24 cellular contexts compared by ENCODE assay signal in the genomic region with DNA sequence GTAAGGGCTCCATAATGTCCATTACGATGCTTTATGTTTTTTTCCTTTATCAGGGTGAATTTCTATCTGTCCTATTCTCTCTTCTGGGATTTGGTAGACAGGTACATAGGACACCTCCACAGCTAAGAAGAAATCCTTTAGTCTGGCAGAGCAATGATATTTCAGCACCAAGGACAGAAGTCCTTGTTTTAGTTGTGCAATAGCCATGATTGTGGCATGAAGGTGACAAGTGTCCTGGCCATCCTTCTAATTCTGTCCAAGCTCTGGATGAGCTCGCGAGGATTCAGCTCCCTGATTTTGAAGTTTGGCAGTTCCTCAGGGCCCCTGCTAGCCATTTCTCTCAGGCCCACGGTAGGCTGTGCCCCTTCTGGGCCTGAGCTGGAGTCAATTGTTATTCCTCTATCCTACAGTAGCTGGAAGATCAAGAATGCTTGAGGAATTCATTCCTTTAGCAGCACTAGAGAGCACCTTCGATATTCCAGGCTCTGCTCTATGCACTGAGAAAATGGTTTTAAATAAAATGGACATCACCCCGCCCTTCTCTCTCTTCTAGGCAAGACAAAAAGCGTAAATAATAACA.
DNase-seq lines count a peak whose midpoint lies in the region; ATAC-seq and TF ChIP-seq lines count a peak whose summit lies in the region.
"Had no signal": no experiment of that assay in that cellular context is flagged by ENCODE, and none has a peak within 500 bp of the region (broad histone marks: within the 10 kb centered on the region; RNA-seq: fewer than 3 reads in every experiment).

No MANE protein-coding gene starts in this region.

- ATAC-seq in activated T-cell treated with anti-CD3 and anti-CD28 coated beads, Interleukin-2, amount 50 U/mL, for 72 hours (replicated peaks in 1 of 2) = no peak
- ATAC-seq in HG02623 (IDR thresholded peaks at IDR 0.05; ENCODE audit: unreplicated experiment) = no peak
- ATAC-seq: effector memory CD8-positive, alpha-beta T cell had no signal

- H3K27me3 Mint-ChIP-seq in activated T-cell treated with anti-CD3 and anti-CD28 coated beads, Interleukin-2, amount 50 U/mL, for 72 hours (ENCODE audit: low read depth) = no peaks in the 10 kb centered on the region
- H3K27me3 Mint-ChIP-seq: activated CD4-positive, alpha-beta memory T cell treated with anti-CD3 and anti-CD28 coated beads, Interleukin-2, amount 10 ng/mL, durations not matched to agents 7 days and 5 days; effector memory CD8-positive, alpha-beta T cell had no signal

- H3K27ac Mint-ChIP-seq in activated T-cell treated with anti-CD3 and anti-CD28 coated beads, Interleukin-2, amount 50 U/mL, for 72 hours = no peak overlapping the region
- H3K27ac Mint-ChIP-seq: activated CD4-positive, alpha-beta memory T cell treated with anti-CD3 and anti-CD28 coated beads, Interleukin-2, amount 10 ng/mL, durations not matched to agents 7 days and 5 days; effector memory CD8-positive, alpha-beta T cell had no signal

- no peaks in the 10 kb centered on the region for H3K9me3 ChIP-seq in MG63
- H3K9me3 ChIP-seq: BLaER1 treated with 17β-estradiol and CSF1 and Interleukin-3, amounts not matched to agents 10 nM and 100 nM; breast epithelium; left ventricle myocardium inferior; Peyer's patch; sigmoid colon had no signal

- H3K27me3 ChIP-seq in MG63 = no peaks in the 10 kb centered on the region
- H3K27me3 ChIP-seq: BLaER1 treated with 17β-estradiol and CSF1 and Interleukin-3, amounts not matched to agents 10 nM and 100 nM; breast epithelium; Peyer's patch; sigmoid colon had no signal

- no peak overlapping the region for H3K4me3 Mint-ChIP-seq in activated T-cell treated with anti-CD3 and anti-CD28 coated beads, Interleukin-2, amount 50 U/mL, for 72 hours
- H3K4me3 Mint-ChIP-seq: activated CD4-positive, alpha-beta memory T cell treated with anti-CD3 and anti-CD28 coated beads, Interleukin-2, amount 10 ng/mL, durations not matched to agents 7 days and 5 days; effector memory CD8-positive, alpha-beta T cell had no signal

- DNase-seq in AML-193 (lab: John Stamatoyannopoulos, UW) (peak; percentile 2 to 23), RPMI7951 (ENCODE audit: low read depth) (peak; percentile 2), iPS-NIHi7 (ENCODE audit: extremely low spot score) (peak; percentile 53), MG63 (no peak)
- DNase-seq in activated T-cell treated with anti-CD3 and anti-CD28 coated beads, Interleukin-2, amount 50 U/mL, for 72 hours = no peak
- DNase-seq in activated CD4-positive, alpha-beta T cell treated with anti-CD3 and anti-CD28 coated beads, Interleukin-2, amount 50 U/mL, for 1 hour = no peak
- DNase-seq: activated CD4-positive, alpha-beta memory T cell treated with anti-CD3 and anti-CD28 coated beads, Interleukin-2, amount 10 ng/mL, durations not matched to agents 7 days and 5 days; activated CD4-positive, CD25-positive, alpha-beta regulatory T cell; activated gamma-delta T cell treated with Interleukin-2 at 50 U/mL for 16 hours; Calu3; effector memory CD8-positive, alpha-beta T cell; glutamatergic neuron; left ventricle myocardium inferior; NCI-H2081 treated with DMSO at 0.1 percent for 48 hours; NCI-H446 treated with DMSO at 0.1 percent for 48 hours; NK-92 treated with Interleukin-12 subunit alpha and Interleukin-12 subunit beta, amount 100 ng/mL, for 24 hours; Peyer's patch; posterior cingulate gyrus; sigmoid colon had no signal

- no peak for TF ChIP-seq EP300 in Ishikawa (IDR thresholded peaks at IDR 0.05; ENCODE audit: borderline replicate concordance)

- H3K36me3 Mint-ChIP-seq in activated T-cell treated with anti-CD3 and anti-CD28 coated beads, Interleukin-2, amount 50 U/mL, for 72 hours (ENCODE audit: insufficient read depth in 2 of 2) = no peaks in the 10 kb centered on the region

- no peaks in the 10 kb centered on the region for H3K36me3 ChIP-seq in MG63
- H3K36me3 ChIP-seq: breast epithelium, left ventricle myocardium inferior, Peyer's patch, sigmoid colon had no signal

- H3K4me3 ChIP-seq in MG63 = no peak overlapping the region
- H3K4me3 ChIP-seq: BLaER1 treated with 17β-estradiol and CSF1 and Interleukin-3, amounts not matched to agents 10 nM and 100 nM; breast epithelium; left ventricle myocardium inferior; Peyer's patch; sigmoid colon; SK-N-MC had no signal

- no peaks in the 10 kb centered on the region for H3K4me1 Mint-ChIP-seq in activated T-cell treated with anti-CD3 and anti-CD28 coated beads, Interleukin-2, amount 50 U/mL, for 72 hours (ENCODE audit: low read depth)
- H3K4me1 Mint-ChIP-seq: activated CD4-positive, alpha-beta memory T cell treated with anti-CD3 and anti-CD28 coated beads, Interleukin-2, amount 10 ng/mL, durations not matched to agents 7 days and 5 days had no signal

- no peak for TF ChIP-seq RAD21 in Ishikawa (IDR thresholded peaks at IDR 0.05; ENCODE audit: low read depth)

- no peaks in the 10 kb centered on the region for H3K9me3 Mint-ChIP-seq in activated T-cell treated with anti-CD3 and anti-CD28 coated beads, Interleukin-2, amount 50 U/mL, for 72 hours
- H3K9me3 Mint-ChIP-seq: activated CD4-positive, alpha-beta memory T cell treated with anti-CD3 and anti-CD28 coated beads, Interleukin-2, amount 10 ng/mL, durations not matched to agents 7 days and 5 days; effector memory CD8-positive, alpha-beta T cell had no signal

TF ChIP-seq in Ishikawa, 13 proteins besides CTCF, POLR2A, EP300 and RAD21:
- TF ChIP-seq TAF1 (IDR thresholded peaks at IDR 0.05; ENCODE audit: low read depth) (no peak), CEBPB (IDR thresholded peaks at IDR 0.05) (peak; percentile 94), EGR1 (IDR thresholded peaks at IDR 0.05) (no peak)
- TF ChIP-seq, protein P1, sequence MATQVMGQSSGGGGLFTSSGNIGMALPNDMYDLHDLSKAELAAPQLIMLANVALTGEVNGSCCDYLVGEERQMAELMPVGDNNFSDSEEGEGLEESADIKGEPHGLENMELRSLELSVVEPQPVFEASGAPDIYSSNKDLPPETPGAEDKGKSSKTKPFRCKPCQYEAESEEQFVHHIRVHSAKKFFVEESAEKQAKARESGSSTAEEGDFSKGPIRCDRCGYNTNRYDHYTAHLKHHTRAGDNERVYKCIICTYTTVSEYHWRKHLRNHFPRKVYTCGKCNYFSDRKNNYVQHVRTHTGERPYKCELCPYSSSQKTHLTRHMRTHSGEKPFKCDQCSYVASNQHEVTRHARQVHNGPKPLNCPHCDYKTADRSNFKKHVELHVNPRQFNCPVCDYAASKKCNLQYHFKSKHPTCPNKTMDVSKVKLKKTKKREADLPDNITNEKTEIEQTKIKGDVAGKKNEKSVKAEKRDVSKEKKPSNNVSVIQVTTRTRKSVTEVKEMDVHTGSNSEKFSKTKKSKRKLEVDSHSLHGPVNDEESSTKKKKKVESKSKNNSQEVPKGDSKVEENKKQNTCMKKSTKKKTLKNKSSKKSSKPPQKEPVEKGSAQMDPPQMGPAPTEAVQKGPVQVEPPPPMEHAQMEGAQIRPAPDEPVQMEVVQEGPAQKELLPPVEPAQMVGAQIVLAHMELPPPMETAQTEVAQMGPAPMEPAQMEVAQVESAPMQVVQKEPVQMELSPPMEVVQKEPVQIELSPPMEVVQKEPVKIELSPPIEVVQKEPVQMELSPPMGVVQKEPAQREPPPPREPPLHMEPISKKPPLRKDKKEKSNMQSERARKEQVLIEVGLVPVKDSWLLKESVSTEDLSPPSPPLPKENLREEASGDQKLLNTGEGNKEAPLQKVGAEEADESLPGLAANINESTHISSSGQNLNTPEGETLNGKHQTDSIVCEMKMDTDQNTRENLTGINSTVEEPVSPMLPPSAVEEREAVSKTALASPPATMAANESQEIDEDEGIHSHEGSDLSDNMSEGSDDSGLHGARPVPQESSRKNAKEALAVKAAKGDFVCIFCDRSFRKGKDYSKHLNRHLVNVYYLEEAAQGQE (IDR thresholded peaks at IDR 0.05; ENCODE audit: low read depth) = peak; percentile 86
- TF ChIP-seq, protein P2, sequence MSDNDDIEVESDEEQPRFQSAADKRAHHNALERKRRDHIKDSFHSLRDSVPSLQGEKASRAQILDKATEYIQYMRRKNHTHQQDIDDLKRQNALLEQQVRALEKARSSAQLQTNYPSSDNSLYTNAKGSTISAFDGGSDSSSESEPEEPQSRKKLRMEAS (IDR thresholded peaks at IDR 0.05) = no peak

Comparison
In these comparisons a context has a peak if more than half of its experiments do, and no peak if none do; other contexts are left out.
1. DNase-seq: peak in AML-193 (2 of 2), RPMI7951 (single experiment) and iPS-NIHi7 (single experiment); none in activated T-cell treated with anti-CD3 and anti-CD28 coated beads, Interleukin-2, amount 50 U/mL, for 72 hours (0 of 2), activated CD4-positive, alpha-beta T cell treated with anti-CD3 and anti-CD28 coated beads, Interleukin-2, amount 50 U/mL, for 1 hour (single experiment) and MG63 (single experiment).